19 cellular contexts compared by ENCODE assay signal in genomic region chr5:69292349-69292748, GRCh38.
"Had no signal": no experiment of that assay in that cellular context is flagged by ENCODE, and none has a peak within 500 bp of the region (broad histone marks: within the 10 kb centered on the region; RNA-seq: fewer than 3 reads in every experiment).

No MANE protein-coding gene starts in this region.

- H3K36me3 ChIP-seq: right atrium auricular region, thyroid gland had no signal

- H3K4me3 Mint-ChIP-seq: effector memory CD8-positive, alpha-beta T cell; immature natural killer cell; memory B cell; naive B cell; nephron; type B pancreatic cell had no signal

- H3K27ac Mint-ChIP-seq: immature natural killer cell, memory B cell, nephron, type B pancreatic cell had no signal

- H3K27me3 ChIP-seq: esophagus squamous epithelium, gastroesophageal sphincter, left lung, right atrium auricular region, suprapubic skin, thyroid gland had no signal

- H3K27me3 Mint-ChIP-seq: effector memory CD8-positive, alpha-beta T cell; memory B cell; naive B cell; type B pancreatic cell had no signal

- H3K4me3 ChIP-seq: esophagus squamous epithelium, gastroesophageal sphincter, left lung, lower lobe of right lung, right atrium auricular region, suprapubic skin, thyroid gland had no signal

- H3K4me1 ChIP-seq: esophagus squamous epithelium, gastroesophageal sphincter, left lung, lower lobe of right lung, right atrium auricular region, suprapubic skin, thyroid gland had no signal

- H3K36me3 Mint-ChIP-seq: naive B cell, type B pancreatic cell had no signal

- H3K4me1 Mint-ChIP-seq: immature natural killer cell, memory B cell, naive B cell, nephron had no signal

- H3K9me3 ChIP-seq: esophagus squamous epithelium, gastroesophageal sphincter, left lung, lower lobe of right lung, right atrium auricular region, suprapubic skin, thyroid gland had no signal

- H3K27ac ChIP-seq: esophagus squamous epithelium, gastroesophageal sphincter, left lung, lower lobe of right lung, right atrium auricular region, suprapubic skin, thyroid gland had no signal

- ATAC-seq: effector memory CD8-positive, alpha-beta T cell; gastroesophageal sphincter; left lung; lower lobe of right lung had no signal

- H3K9me3 Mint-ChIP-seq: effector memory CD8-positive, alpha-beta T cell; immature natural killer cell; memory B cell; naive B cell; nephron; type B pancreatic cell had no signal

- DNase-seq: effector memory CD8-positive, alpha-beta T cell; esophagus squamous epithelium; foreskin fibroblast; glutamatergic neuron; immature natural killer cell; left lung; lower lobe of right lung; naive B cell; posterior cingulate gyrus; small intestine; stimulated activated CD4-positive, alpha-beta T cell treated with anti-CD3 and anti-CD28 coated beads, Interleukin-12 subunit alpha, Interleukin-12 subunit beta, amount 100 ng/mL, for 4 hours; stimulated activated naive CD4-positive, alpha-beta T cell treated with Interleukin-2 at 50 U/mL for 16 hours; thyroid gland had no signal
